15 cellular contexts compared by ENCODE assay signal in the genomic region with DNA sequence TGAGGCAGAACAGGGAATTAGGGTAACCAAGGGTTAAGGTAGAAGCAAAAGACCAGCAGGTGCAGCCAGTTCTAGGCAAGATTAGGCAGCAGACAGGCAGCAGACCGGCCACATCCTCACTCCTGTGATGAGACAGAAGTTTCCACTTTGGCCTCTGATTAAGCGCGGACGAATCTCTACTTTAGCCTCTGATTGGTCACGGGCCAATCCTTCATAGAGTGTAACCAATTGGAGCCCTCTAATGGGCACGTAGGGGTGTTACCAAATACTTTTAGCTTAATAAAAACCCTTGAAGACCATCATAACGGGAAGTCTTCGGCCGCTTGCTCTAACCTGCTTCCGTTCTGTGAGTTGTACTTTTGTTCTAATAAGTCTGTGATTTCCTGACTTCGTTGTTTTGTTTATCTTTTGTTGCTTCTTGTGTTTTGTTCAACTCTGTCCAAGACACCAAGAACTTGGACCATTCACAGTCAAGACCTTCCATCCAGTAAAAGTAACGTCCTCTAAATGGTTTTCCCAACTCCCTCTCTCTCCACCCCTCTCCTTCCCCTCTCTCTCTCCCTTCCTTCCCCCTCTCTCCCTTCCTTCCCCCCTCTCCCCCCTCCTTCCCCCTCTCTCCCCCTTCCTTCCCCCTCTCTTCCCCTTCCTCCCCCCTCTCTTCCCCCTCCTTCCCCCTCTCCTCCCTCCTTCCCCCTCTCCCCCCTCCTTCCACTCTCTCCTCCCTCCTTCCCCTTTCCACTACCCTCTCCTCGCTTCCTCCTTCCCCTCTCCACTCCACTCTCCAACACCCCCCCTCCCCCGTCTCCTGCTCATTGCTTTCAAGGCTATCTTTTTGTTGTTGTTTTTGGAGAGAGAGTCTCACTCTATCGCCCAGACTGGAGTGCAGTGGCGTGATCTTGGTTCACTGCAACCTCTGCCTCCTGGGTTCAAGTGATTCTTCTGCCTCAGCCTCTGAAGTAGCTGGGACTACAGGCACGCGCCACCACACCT. TPM values are rescaled to one million over a fixed set of nuclear protein-coding genes. Genes with fewer than 3 reads are reported as not detected.
"Had no signal": no experiment of that assay in that cellular context is flagged by ENCODE, and none has a peak within 500 bp of the region (broad histone marks: within the 10 kb centered on the region; RNA-seq: fewer than 3 reads in every experiment).

No MANE protein-coding gene starts in this region.

- H3K27ac Mint-ChIP-seq: activated CD8-positive, alpha-beta memory T cell treated with anti-CD3 and anti-CD28 coated beads, Interleukin-2, amount 10 ng/mL, durations not matched to agents 7 days and 5 days; activated naive CD8-positive, alpha-beta T cell; activated T-cell treated with anti-CD3 and anti-CD28 coated beads, Interleukin-2, amount 50 U/mL, for 24 hours; brain; dendritic cell treated with granulocyte-macrophage colony-stimulating factor and Interleukin-4, amounts not matched to agents 40 ng/mL and 50 ng/mL, for 4 days had no signal

- H3K27me3 ChIP-seq: tibial nerve, vagina had no signal

- H3K4me1 Mint-ChIP-seq: brain, neural crest cell had no signal

- H3K27me3 Mint-ChIP-seq: activated CD8-positive, alpha-beta memory T cell treated with anti-CD3 and anti-CD28 coated beads, Interleukin-2, amount 10 ng/mL, durations not matched to agents 7 days and 5 days; activated naive CD8-positive, alpha-beta T cell; activated T-cell treated with anti-CD3 and anti-CD28 coated beads, Interleukin-2, amount 50 U/mL, for 24 hours; brain; central memory CD8-positive, alpha-beta T cell; dendritic cell treated with granulocyte-macrophage colony-stimulating factor and Interleukin-4, amounts not matched to agents 40 ng/mL and 50 ng/mL, for 4 days had no signal

- H3K4me1 ChIP-seq: left ventricle myocardium inferior, parathyroid adenoma, tibial nerve, vagina had no signal

- H3K9me3 ChIP-seq: left ventricle myocardium inferior, tibial nerve, vagina had no signal

- H3K27ac ChIP-seq: left ventricle myocardium inferior, parathyroid adenoma, tibial nerve, vagina had no signal

- H3K36me3 Mint-ChIP-seq: activated CD8-positive, alpha-beta memory T cell treated with anti-CD3 and anti-CD28 coated beads, Interleukin-2, amount 10 ng/mL, durations not matched to agents 7 days and 5 days; activated naive CD8-positive, alpha-beta T cell; brain had no signal

- H3K4me3 ChIP-seq: left ventricle myocardium inferior, tibial nerve, vagina had no signal

- H3K79me2 ChIP-seq: parathyroid adenoma had no signal

- ATAC-seq: activated CD8-positive, alpha-beta memory T cell treated with anti-CD3 and anti-CD28 coated beads, Interleukin-2, amount 10 ng/mL, durations not matched to agents 7 days and 5 days had no signal

- H3K4me3 Mint-ChIP-seq: activated CD8-positive, alpha-beta memory T cell treated with anti-CD3 and anti-CD28 coated beads, Interleukin-2, amount 10 ng/mL, durations not matched to agents 7 days and 5 days; activated naive CD8-positive, alpha-beta T cell; activated T-cell treated with anti-CD3 and anti-CD28 coated beads, Interleukin-2, amount 50 U/mL, for 24 hours; central memory CD8-positive, alpha-beta T cell; dendritic cell treated with granulocyte-macrophage colony-stimulating factor and Interleukin-4, amounts not matched to agents 40 ng/mL and 50 ng/mL, for 4 days; neural crest cell had no signal

- H3K36me3 ChIP-seq: left ventricle myocardium inferior, tibial nerve, vagina had no signal

- H3K9ac ChIP-seq: parathyroid adenoma had no signal

- DNase-seq: activated CD8-positive, alpha-beta memory T cell treated with anti-CD3 and anti-CD28 coated beads, Interleukin-2, amount 10 ng/mL, durations not matched to agents 7 days and 5 days; activated effector memory CD4-positive, alpha-beta T cell treated with anti-CD3 and anti-CD28 coated beads, Interleukin-2, amount 50 U/mL, for 16 hours; activated T-cell treated with anti-CD3 and anti-CD28 coated beads, Interleukin-2, amount 50 U/mL, for 24 hours; amygdala; erythroblast; kidney; left ventricle myocardium inferior had no signal

- H3K9me3 Mint-ChIP-seq: activated T-cell treated with anti-CD3 and anti-CD28 coated beads, Interleukin-2, amount 50 U/mL, for 24 hours; brain; central memory CD8-positive, alpha-beta T cell had no signal

- H2AFZ ChIP-seq: parathyroid adenoma had no signal

RNA-seq across cellular contexts. Expression of a gene that starts 39.4 kb away (rescaled TPM):
- total RNA-seq: neural crest cell had no signal
